Comparison of ENCODE assay signal across 1 cellular context in the genomic region with DNA sequence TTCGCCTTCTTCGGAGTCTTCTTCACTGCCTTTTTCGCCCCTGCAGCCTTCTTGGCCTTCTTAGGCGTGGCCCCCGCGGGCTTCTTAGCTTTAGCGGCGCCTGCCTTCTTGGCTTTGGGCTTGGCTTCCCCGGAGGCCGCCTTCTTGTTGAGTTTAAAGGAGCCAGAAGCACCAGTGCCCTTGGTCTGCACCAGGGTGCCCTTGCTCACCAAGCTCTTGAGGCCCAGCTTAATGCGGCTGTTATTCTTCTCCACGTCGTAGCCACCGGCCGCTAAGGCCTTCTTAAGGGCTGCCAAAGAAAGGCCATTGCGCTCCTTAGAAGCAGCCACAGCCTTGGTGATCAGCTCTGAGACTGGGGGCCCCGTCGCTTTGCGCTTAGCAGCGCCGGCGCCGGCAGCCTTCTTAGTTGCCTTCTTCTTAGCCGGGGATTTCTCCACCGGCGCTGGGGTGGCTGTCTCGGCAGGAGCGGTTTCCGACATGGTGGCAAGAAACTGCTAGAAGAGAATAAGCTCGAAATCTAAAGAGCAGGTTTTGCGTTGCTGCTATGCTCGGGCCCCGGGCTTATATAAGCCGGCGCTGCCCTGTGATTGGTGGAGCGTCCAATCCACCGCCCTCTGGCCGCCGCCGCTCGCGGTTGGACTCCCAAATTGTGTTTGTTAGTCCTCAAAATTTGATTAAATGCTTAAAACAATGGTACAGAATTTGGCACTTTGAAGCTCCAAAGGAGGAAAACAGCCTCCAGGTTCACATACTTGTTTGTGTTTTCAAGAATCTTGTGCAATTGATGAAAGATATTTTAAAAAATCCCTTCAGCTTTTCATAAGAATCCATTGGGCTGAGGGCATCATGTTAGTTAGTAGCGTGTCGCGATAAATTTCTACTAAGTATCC.
TF ChIP-seq lines count a peak whose summit lies in the region.

No MANE protein-coding gene starts in this region.

TF ChIP-seq in SK-N-SH, 30 proteins besides CTCF, POLR2A, EP300 and RAD21 (continued from another document):
- TF ChIP-seq, protein P1, sequence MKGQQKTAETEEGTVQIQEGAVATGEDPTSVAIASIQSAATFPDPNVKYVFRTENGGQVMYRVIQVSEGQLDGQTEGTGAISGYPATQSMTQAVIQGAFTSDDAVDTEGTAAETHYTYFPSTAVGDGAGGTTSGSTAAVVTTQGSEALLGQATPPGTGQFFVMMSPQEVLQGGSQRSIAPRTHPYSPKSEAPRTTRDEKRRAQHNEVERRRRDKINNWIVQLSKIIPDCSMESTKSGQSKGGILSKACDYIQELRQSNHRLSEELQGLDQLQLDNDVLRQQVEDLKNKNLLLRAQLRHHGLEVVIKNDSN (IDR thresholded peaks at IDR 0.05; ENCODE audit: borderline replicate concordance, low read depth) = no peak
- TF ChIP-seq GATA2 (CRISPR knock-in tag; IDR thresholded peaks at IDR 0.05) = no peak
- TF ChIP-seq EZH2phosphoT487 (IDR thresholded peaks at IDR 0.05; ENCODE audit: borderline replicate concordance, low read depth) = no peak
- no peak for TF ChIP-seq FOXM1 (IDR thresholded peaks at IDR 0.05; ENCODE audit: low read depth)
- TF ChIP-seq NRF1 (IDR thresholded peaks at IDR 0.05; ENCODE audit: low read depth, low read length) = no peak
- no peak for TF ChIP-seq MEF2A (IDR thresholded peaks at IDR 0.05; ENCODE audit: borderline replicate concordance, low read depth)
- no peak for TF ChIP-seq GABPA (IDR thresholded peaks at IDR 0.05; ENCODE audit: low read depth)
- TF ChIP-seq MXI1 (IDR thresholded peaks at IDR 0.05; ENCODE audit: low read depth, low read length) = 0 out of 2 replicates have a peak, but pooled peaks have one; percentile 24
- peak; percentile 99 for TF ChIP-seq POLR2AphosphoS5 (IDR thresholded peaks at IDR 0.05; ENCODE audit: low read depth, low read length)
- TF ChIP-seq SIN3A (IDR thresholded peaks at IDR 0.05; ENCODE audit: borderline replicate concordance, low read depth, low read length) = peak; percentile 96; the same call in 1 of the 2 replicates
- 0 out of 2 replicates have a peak, but pooled peaks have one; percentile 40 for TF ChIP-seq YY1 (IDR thresholded peaks at IDR 0.05; ENCODE audit: low read depth)
- TF ChIP-seq, protein P2, sequence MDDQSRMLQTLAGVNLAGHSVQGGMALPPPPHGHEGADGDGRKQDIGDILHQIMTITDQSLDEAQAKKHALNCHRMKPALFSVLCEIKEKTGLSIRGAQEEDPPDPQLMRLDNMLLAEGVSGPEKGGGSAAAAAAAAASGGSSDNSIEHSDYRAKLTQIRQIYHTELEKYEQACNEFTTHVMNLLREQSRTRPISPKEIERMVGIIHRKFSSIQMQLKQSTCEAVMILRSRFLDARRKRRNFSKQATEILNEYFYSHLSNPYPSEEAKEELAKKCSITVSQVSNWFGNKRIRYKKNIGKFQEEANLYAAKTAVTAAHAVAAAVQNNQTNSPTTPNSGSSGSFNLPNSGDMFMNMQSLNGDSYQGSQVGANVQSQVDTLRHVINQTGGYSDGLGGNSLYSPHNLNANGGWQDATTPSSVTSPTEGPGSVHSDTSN (IDR thresholded peaks at IDR 0.05) = no peak
- TF ChIP-seq, protein P3, sequence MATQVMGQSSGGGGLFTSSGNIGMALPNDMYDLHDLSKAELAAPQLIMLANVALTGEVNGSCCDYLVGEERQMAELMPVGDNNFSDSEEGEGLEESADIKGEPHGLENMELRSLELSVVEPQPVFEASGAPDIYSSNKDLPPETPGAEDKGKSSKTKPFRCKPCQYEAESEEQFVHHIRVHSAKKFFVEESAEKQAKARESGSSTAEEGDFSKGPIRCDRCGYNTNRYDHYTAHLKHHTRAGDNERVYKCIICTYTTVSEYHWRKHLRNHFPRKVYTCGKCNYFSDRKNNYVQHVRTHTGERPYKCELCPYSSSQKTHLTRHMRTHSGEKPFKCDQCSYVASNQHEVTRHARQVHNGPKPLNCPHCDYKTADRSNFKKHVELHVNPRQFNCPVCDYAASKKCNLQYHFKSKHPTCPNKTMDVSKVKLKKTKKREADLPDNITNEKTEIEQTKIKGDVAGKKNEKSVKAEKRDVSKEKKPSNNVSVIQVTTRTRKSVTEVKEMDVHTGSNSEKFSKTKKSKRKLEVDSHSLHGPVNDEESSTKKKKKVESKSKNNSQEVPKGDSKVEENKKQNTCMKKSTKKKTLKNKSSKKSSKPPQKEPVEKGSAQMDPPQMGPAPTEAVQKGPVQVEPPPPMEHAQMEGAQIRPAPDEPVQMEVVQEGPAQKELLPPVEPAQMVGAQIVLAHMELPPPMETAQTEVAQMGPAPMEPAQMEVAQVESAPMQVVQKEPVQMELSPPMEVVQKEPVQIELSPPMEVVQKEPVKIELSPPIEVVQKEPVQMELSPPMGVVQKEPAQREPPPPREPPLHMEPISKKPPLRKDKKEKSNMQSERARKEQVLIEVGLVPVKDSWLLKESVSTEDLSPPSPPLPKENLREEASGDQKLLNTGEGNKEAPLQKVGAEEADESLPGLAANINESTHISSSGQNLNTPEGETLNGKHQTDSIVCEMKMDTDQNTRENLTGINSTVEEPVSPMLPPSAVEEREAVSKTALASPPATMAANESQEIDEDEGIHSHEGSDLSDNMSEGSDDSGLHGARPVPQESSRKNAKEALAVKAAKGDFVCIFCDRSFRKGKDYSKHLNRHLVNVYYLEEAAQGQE (IDR thresholded peaks at IDR 0.05; ENCODE audit: low read depth, low read length) = peak; percentile 75; the same call in 1 of the 2 replicates
- TF ChIP-seq TEAD4 (IDR thresholded peaks at IDR 0.05; ENCODE audit: borderline replicate concordance, insufficient read depth) = no peak
- no peak for TF ChIP-seq TCF12 (IDR thresholded peaks at IDR 0.05)
- no peak for TF ChIP-seq FOSL2 (IDR thresholded peaks at IDR 0.05; ENCODE audit: borderline replicate concordance, low read depth)
- TF ChIP-seq SMC3 (IDR thresholded peaks at IDR 0.05; ENCODE audit: low read depth, low read length) = no peak
- TF ChIP-seq, protein P4, sequence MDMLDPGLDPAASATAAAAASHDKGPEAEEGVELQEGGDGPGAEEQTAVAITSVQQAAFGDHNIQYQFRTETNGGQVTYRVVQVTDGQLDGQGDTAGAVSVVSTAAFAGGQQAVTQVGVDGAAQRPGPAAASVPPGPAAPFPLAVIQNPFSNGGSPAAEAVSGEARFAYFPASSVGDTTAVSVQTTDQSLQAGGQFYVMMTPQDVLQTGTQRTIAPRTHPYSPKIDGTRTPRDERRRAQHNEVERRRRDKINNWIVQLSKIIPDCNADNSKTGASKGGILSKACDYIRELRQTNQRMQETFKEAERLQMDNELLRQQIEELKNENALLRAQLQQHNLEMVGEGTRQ (IDR thresholded peaks at IDR 0.05; ENCODE audit: borderline replicate concordance, low read depth, low read length) = no peak
